ENCODE assay signal across 2 cellular contexts in the genomic region with DNA sequence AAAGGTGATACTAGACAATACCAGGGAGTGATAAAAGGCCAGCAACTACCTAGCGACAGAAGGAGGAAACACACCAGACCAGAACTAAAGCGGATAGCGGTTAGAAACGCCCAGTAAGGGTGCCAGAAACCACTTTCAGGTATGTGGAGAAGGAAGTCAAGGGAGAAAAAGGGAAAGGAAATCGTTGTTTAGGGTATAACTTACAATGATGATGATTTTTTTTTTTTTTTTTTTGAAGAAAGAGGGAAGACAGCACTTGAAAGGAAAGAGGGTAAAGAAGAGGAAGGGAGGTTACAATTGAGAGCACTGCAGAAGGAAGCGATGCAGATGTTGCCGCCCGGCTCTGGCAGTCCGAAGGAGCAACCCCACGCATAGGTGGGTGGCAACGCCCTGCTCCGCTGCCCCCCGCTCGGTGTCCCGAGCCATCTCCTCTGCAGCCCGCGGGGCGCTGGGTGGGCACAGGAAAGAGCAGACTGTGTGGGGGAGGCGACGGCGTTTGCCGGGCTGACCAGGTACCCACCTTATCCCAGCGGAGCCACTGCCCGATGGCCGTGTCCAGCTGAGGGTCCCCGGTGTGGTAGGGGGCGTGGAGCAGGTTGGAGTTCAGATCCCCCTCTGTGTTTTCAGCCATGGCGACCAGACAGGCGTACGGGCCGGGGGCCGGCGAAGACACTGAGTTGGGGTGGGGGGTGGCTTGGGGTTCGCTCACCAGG.
TF ChIP-seq lines count a peak whose summit lies in the region.

No MANE protein-coding gene starts in this region.

TF ChIP-seq in GM23338, 12 proteins besides CTCF, POLR2A, EP300 and RAD21 (continued from another document):
- TF ChIP-seq, protein P1, sequence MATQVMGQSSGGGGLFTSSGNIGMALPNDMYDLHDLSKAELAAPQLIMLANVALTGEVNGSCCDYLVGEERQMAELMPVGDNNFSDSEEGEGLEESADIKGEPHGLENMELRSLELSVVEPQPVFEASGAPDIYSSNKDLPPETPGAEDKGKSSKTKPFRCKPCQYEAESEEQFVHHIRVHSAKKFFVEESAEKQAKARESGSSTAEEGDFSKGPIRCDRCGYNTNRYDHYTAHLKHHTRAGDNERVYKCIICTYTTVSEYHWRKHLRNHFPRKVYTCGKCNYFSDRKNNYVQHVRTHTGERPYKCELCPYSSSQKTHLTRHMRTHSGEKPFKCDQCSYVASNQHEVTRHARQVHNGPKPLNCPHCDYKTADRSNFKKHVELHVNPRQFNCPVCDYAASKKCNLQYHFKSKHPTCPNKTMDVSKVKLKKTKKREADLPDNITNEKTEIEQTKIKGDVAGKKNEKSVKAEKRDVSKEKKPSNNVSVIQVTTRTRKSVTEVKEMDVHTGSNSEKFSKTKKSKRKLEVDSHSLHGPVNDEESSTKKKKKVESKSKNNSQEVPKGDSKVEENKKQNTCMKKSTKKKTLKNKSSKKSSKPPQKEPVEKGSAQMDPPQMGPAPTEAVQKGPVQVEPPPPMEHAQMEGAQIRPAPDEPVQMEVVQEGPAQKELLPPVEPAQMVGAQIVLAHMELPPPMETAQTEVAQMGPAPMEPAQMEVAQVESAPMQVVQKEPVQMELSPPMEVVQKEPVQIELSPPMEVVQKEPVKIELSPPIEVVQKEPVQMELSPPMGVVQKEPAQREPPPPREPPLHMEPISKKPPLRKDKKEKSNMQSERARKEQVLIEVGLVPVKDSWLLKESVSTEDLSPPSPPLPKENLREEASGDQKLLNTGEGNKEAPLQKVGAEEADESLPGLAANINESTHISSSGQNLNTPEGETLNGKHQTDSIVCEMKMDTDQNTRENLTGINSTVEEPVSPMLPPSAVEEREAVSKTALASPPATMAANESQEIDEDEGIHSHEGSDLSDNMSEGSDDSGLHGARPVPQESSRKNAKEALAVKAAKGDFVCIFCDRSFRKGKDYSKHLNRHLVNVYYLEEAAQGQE (IDR thresholded peaks at IDR 0.05; ENCODE audit: unreplicated experiment): no peak
- TF ChIP-seq NANOG (IDR thresholded peaks at IDR 0.05; ENCODE audit: borderline replicate concordance) (no peak), POLR2AphosphoS5 (IDR thresholded peaks at IDR 0.05; ENCODE audit: low read depth) (no peak)

TF ChIP-seq in HepG2, 621 proteins besides CTCF, POLR2A, EP300 and RAD21 (continued from another document and continues in another):
- TF ChIP-seq, protein P2, sequence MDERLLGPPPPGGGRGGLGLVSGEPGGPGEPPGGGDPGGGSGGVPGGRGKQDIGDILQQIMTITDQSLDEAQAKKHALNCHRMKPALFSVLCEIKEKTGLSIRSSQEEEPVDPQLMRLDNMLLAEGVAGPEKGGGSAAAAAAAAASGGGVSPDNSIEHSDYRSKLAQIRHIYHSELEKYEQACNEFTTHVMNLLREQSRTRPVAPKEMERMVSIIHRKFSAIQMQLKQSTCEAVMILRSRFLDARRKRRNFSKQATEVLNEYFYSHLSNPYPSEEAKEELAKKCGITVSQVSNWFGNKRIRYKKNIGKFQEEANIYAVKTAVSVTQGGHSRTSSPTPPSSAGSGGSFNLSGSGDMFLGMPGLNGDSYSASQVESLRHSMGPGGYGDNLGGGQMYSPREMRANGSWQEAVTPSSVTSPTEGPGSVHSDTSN (CRISPR knock-in tag; IDR thresholded peaks at IDR 0.05): no peak
- TF ChIP-seq FOXK1 (CRISPR knock-in tag; IDR thresholded peaks at IDR 0.05; ENCODE audit: borderline replicate concordance, low read depth) (no peak), ZNF24 (IDR thresholded peaks at IDR 0.05) (no peak), ZHX1 (CRISPR knock-in tag; IDR thresholded peaks at IDR 0.05; ENCODE audit: low read depth) (no peak), ZNF567 (CRISPR knock-in tag; IDR thresholded peaks at IDR 0.05; ENCODE audit: borderline replicate concordance) (no peak), NRL (CRISPR knock-in tag; IDR thresholded peaks at IDR 0.05; ENCODE audit: borderline replicate concordance) (no peak), ZNF431 (CRISPR knock-in tag; IDR thresholded peaks at IDR 0.05; ENCODE audit: borderline replicate concordance, low read depth) (no peak), ZNF263 (CRISPR knock-in tag; IDR thresholded peaks at IDR 0.05) (no peak), ZFP36L2 (CRISPR knock-in tag; IDR thresholded peaks at IDR 0.05) (no peak), GATAD2A (CRISPR knock-in tag; IDR thresholded peaks at IDR 0.05) (no peak), ZNF576 (CRISPR knock-in tag; IDR thresholded peaks at IDR 0.05) (no peak), ZNF629 (CRISPR knock-in tag; conservative IDR thresholded peaks at IDR 0.05) (no peak), THAP8 (CRISPR knock-in tag; IDR thresholded peaks at IDR 0.05; ENCODE audit: borderline replicate concordance) (no peak), ZNF644 (CRISPR knock-in tag; IDR thresholded peaks at IDR 0.05; ENCODE audit: low read depth) (no peak), ZBTB21 (CRISPR knock-in tag; IDR thresholded peaks at IDR 0.05) (no peak), SMAD3 (CRISPR knock-in tag; IDR thresholded peaks at IDR 0.05) (no peak), TBP (CRISPR knock-in tag; IDR thresholded peaks at IDR 0.05) (no peak), ZNF678 (CRISPR knock-in tag; IDR thresholded peaks at IDR 0.05) (no peak), NKX3-1 (CRISPR knock-in tag; IDR thresholded peaks at IDR 0.05) (no peak), ZBTB34 (CRISPR knock-in tag; IDR thresholded peaks at IDR 0.05) (no peak), SIX4 (CRISPR knock-in tag; IDR thresholded peaks at IDR 0.05) (no peak)
- TF ChIP-seq, protein P3, sequence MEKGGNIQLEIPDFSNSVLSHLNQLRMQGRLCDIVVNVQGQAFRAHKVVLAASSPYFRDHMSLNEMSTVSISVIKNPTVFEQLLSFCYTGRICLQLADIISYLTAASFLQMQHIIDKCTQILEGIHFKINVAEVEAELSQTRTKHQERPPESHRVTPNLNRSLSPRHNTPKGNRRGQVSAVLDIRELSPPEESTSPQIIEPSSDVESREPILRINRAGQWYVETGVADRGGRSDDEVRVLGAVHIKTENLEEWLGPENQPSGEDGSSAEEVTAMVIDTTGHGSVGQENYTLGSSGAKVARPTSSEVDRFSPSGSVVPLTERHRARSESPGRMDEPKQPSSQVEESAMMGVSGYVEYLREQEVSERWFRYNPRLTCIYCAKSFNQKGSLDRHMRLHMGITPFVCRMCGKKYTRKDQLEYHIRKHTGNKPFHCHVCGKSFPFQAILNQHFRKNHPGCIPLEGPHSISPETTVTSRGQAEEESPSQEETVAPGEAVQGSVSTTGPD (CRISPR knock-in tag; IDR thresholded peaks at IDR 0.05): no peak
- TF ChIP-seq, protein P4, sequence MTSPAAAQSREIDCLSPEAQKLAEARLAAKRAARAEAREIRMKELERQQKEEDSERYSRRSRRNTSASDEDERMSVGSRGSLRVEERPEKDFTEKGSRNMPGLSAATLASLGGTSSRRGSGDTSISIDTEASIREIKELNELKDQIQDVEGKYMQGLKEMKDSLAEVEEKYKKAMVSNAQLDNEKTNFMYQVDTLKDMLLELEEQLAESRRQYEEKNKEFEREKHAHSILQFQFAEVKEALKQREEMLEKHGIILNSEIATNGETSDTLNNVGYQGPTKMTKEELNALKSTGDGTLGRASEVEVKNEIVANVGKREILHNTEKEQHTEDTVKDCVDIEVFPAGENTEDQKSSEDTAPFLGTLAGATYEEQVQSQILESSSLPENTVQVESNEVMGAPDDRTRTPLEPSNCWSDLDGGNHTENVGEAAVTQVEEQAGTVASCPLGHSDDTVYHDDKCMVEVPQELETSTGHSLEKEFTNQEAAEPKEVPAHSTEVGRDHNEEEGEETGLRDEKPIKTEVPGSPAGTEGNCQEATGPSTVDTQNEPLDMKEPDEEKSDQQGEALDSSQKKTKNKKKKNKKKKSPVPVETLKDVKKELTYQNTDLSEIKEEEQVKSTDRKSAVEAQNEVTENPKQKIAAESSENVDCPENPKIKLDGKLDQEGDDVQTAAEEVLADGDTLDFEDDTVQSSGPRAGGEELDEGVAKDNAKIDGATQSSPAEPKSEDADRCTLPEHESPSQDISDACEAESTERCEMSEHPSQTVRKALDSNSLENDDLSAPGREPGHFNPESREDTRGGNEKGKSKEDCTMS (CRISPR knock-in tag; conservative IDR thresholded peaks at IDR 0.05): no peak
- TF ChIP-seq, protein P5, sequence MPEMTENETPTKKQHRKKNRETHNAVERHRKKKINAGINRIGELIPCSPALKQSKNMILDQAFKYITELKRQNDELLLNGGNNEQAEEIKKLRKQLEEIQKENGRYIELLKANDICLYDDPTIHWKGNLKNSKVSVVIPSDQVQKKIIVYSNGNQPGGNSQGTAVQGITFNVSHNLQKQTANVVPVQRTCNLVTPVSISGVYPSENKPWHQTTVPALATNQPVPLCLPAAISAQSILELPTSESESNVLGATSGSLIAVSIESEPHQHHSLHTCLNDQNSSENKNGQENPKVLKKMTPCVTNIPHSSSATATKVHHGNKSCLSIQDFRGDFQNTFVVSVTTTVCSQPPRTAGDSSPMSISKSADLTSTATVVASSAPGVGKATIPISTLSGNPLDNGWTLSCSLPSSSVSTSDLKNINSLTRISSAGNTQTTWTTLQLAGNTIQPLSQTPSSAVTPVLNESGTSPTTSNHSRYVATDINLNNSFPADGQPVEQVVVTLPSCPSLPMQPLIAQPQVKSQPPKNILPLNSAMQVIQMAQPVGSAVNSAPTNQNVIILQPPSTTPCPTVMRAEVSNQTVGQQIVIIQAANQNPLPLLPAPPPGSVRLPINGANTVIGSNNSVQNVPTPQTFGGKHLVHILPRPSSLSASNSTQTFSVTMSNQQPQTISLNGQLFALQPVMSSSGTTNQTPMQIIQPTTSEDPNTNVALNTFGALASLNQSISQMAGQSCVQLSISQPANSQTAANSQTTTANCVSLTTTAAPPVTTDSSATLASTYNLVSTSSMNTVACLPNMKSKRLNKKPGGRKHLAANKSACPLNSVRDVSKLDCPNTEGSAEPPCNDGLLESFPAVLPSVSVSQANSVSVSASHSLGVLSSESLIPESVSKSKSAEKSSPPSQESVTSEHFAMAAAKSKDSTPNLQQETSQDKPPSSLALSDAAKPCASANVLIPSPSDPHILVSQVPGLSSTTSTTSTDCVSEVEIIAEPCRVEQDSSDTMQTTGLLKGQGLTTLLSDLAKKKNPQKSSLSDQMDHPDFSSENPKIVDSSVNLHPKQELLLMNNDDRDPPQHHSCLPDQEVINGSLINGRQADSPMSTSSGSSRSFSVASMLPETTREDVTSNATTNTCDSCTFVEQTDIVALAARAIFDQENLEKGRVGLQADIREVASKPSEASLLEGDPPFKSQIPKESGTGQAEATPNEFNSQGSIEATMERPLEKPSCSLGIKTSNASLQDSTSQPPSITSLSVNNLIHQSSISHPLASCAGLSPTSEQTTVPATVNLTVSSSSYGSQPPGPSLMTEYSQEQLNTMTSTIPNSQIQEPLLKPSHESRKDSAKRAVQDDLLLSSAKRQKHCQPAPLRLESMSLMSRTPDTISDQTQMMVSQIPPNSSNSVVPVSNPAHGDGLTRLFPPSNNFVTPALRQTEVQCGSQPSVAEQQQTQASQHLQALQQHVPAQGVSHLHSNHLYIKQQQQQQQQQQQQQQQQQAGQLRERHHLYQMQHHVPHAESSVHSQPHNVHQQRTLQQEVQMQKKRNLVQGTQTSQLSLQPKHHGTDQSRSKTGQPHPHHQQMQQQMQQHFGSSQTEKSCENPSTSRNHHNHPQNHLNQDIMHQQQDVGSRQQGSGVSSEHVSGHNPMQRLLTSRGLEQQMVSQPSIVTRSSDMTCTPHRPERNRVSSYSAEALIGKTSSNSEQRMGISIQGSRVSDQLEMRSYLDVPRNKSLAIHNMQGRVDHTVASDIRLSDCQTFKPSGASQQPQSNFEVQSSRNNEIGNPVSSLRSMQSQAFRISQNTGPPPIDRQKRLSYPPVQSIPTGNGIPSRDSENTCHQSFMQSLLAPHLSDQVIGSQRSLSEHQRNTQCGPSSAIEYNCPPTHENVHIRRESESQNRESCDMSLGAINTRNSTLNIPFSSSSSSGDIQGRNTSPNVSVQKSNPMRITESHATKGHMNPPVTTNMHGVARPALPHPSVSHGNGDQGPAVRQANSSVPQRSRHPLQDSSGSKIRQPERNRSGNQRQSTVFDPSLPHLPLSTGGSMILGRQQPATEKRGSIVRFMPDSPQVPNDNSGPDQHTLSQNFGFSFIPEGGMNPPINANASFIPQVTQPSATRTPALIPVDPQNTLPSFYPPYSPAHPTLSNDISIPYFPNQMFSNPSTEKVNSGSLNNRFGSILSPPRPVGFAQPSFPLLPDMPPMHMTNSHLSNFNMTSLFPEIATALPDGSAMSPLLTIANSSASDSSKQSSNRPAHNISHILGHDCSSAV (CRISPR knock-in tag; IDR thresholded peaks at IDR 0.05; ENCODE audit: borderline replicate concordance): no peak
- TF ChIP-seq, protein P6, sequence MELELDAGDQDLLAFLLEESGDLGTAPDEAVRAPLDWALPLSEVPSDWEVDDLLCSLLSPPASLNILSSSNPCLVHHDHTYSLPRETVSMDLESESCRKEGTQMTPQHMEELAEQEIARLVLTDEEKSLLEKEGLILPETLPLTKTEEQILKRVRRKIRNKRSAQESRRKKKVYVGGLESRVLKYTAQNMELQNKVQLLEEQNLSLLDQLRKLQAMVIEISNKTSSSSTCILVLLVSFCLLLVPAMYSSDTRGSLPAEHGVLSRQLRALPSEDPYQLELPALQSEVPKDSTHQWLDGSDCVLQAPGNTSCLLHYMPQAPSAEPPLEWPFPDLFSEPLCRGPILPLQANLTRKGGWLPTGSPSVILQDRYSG (CRISPR knock-in tag; IDR thresholded peaks at IDR 0.05): no peak
